ENCODE assay signal across 25 cellular contexts in genomic region chr4:10386044-10386443, GRCh38.
A peak's percentile ranks its signal among the peaks of the same experiment; 100 is the strongest.
DNase-seq lines count a peak whose midpoint lies in the region; ATAC-seq, FAIRE-seq and TF ChIP-seq lines count a peak whose summit lies in the region.
"Had no signal": no experiment of that assay in that cellular context is flagged by ENCODE, and none has a peak within 500 bp of the region (broad histone marks: within the 10 kb centered on the region; RNA-seq: fewer than 3 reads in every experiment).

No MANE protein-coding gene starts in this region.

- H2AFZ ChIP-seq in K562 (ENCODE audit: low read depth, low read length) (peak overlapping the region; percentile 67), neuronal stem cell (ENCODE audit: low read length) (no peak overlapping the region)
- H2AFZ ChIP-seq: GM23338 had no signal

- H3K4me1 ChIP-seq in K562 (replicated peaks in 1 of 2; ENCODE audit: control insufficient read depth in 2 of 2, insufficient read depth in 2 of 2, low read length in 2 of 2), result peaks cover 4 to 17% of the 10 kb centered on the region in 2 experiments; a peak in 4 of 5 replicates
- H3K4me1 ChIP-seq in neuronal stem cell (ENCODE audit: control insufficient read depth in 2 of 2, insufficient read depth in 1 of 2, low read depth in 1 of 2, low read length in 2 of 2), result no peaks in the 10 kb centered on the region
- no peaks in the 10 kb centered on the region for H3K4me1 ChIP-seq in gastroesophageal sphincter
- H3K4me1 ChIP-seq: A549, BE2C, HAP-1 had no signal

- H3K14ac ChIP-seq in neuronal stem cell (ENCODE audit: low read length), result no peak overlapping the region

- H3K4me2 ChIP-seq in K562 (ENCODE audit: insufficient read depth, low read length) (peak overlapping the region; percentile 48), neuronal stem cell (ENCODE audit: insufficient read depth, low read length, poor library complexity, severe bottlenecking) (no peak overlapping the region)
- H3K4me2 ChIP-seq: A549; BLaER1 treated with 17β-estradiol and CSF1 and Interleukin-3, amounts not matched to agents 10 nM and 100 nM; GM23338 had no signal

- H3K79me1 ChIP-seq in neuronal stem cell (ENCODE audit: low read depth, low read length), result no peaks in the 10 kb centered on the region

- POLR2A ChIA-PET in HEK293T (lab: Yijun Ruan, JAX), result no interaction called here
- POLR2A ChIA-PET in K562 (lab: Yijun Ruan, JAX), result no interaction called here

- DNase-seq in HEK293T (ENCODE audit: extremely low spot score) (peak; percentile 0), K562 (ENCODE audit: extremely low read depth in 1 of 4, low spot score in 3 of 4) (peak; percentile 24 to 40 (median 32)), neuronal stem cell (ENCODE audit: low spot score) (no peak), T-helper 17 cell (no peak), GM12891 (ENCODE audit: insufficient read length, low spot score) (no peak), cardiac septum (ENCODE audit: low spot score) (no peak)
- DNase-seq: 8988T; ACHN; AML-193; BE2C; CD4-positive, alpha-beta T cell; CD8-positive, alpha-beta memory T cell; DMS 273 treated with DMSO at 0.1 percent for 48 hours; DMS79; EL; GDM1 had no signal

- H3K9ac ChIP-seq in K562 (ENCODE audit: insufficient read depth in 1 of 2, low read depth in 2 of 2, low read length in 2 of 2) (no peak overlapping the region), neuronal stem cell (ENCODE audit: low read depth, low read length, poor library complexity) (no peak overlapping the region)
- H3K9ac ChIP-seq: BLaER1 treated with 17β-estradiol and CSF1 and Interleukin-3, amounts not matched to agents 10 nM and 100 nM had no signal

- H3K36me3 Mint-ChIP-seq in T-helper 17 cell (ENCODE audit: low read depth), result no peaks in the 10 kb centered on the region
- H3K36me3 Mint-ChIP-seq: CD14-positive monocyte; CD8-positive, alpha-beta memory T cell had no signal

- TF ChIP-seq EP300 in K562 (IDR thresholded peaks at IDR 0.05; ENCODE audit: low read length), result peak; percentile 78
- TF ChIP-seq EP300 in gastroesophageal sphincter (IDR thresholded peaks at IDR 0.05), result no peak

- no peaks in the 10 kb centered on the region for H4K20me1 ChIP-seq in K562 (replicated peaks; ENCODE audit: control insufficient read depth, insufficient read depth, low read length)
- H4K20me1 ChIP-seq: BLaER1 treated with 17β-estradiol and CSF1 and Interleukin-3, amounts not matched to agents 10 nM and 100 nM had no signal

- H3K4me3 ChIP-seq in K562 (no peak overlapping the region), neuronal stem cell (ENCODE audit: low read length in 2 of 2) (no peak overlapping the region), gastroesophageal sphincter (no peak overlapping the region)
- H3K4me3 ChIP-seq: A549; BLaER1 treated with 17β-estradiol and CSF1 and Interleukin-3, amounts not matched to agents 10 nM and 100 nM; GM12878; GM23338; HAP-1 had no signal

- CTCF ChIA-PET in HEK293T (lab: Yijun Ruan, JAX) (no interaction called here), K562 (lab: Yijun Ruan, JAX; ENCODE audit: low intra/inter-chr PET ratio) (no interaction called here)

- no peaks in the 10 kb centered on the region for H3K4me1 Mint-ChIP-seq in T-helper 17 cell
- H3K4me1 Mint-ChIP-seq: CD14-positive monocyte; CD8-positive, alpha-beta memory T cell had no signal

- H3K27me3 Mint-ChIP-seq in T-helper 17 cell, result peaks cover 7% of the 10 kb centered on the region

- intact Hi-C loops in K562 (cut with micrococcal nuclease) (no loop called here), cardiac septum (cut with DNase I) (no loop called here)

- no peak overlapping the region for H2BK5ac ChIP-seq in neuronal stem cell (ENCODE audit: low read length)

- 22% methylated on average over 4 of the region's 4 CpGs for WGBS in K562 (ENCODE audit: insufficient coverage, low coverage, missing lambda C conversion rate)
- WGBS in neuronal stem cell (ENCODE audit: extremely low coverage in 2 of 2, insufficient read length in 2 of 2, insufficient replicate concordance in 1 of 2), 2 donors, result no CpG with 5 or more reads among the region's 4 CpGs
- 60 to 75% methylated on average over 1 to 2 of the region's 4 CpGs for WGBS in gastroesophageal sphincter (ENCODE audit: low coverage in 1 of 2), 2 donors

- no peaks in the 10 kb centered on the region for H3K79me2 ChIP-seq in K562 (ENCODE audit: control insufficient read depth, insufficient read depth, low read length)

- TF ChIP-seq POLR2A in K562 (conservative IDR thresholded peaks at IDR 0.05), result no peak
- no peak for TF ChIP-seq POLR2A in gastroesophageal sphincter (IDR thresholded peaks at IDR 0.05)
- no peak for TF ChIP-seq POLR2A in GM12891 (IDR thresholded peaks at IDR 0.05; ENCODE audit: low read depth, low read length)

- TF ChIP-seq CTCF in K562 (IDR thresholded peaks at IDR 0.05 in 2 of 3, conservative IDR thresholded peaks at IDR 0.05 in 1 of 3; ENCODE audit: insufficient read depth in 2 of 3, low read depth in 1 of 3, low read length in 3 of 3) (no peak), gastroesophageal sphincter (IDR thresholded peaks at IDR 0.05) (no peak)

- ATAC-seq in K562, result peak; percentile 77
- no peak for ATAC-seq in T-helper 17 cell
- ATAC-seq in gastroesophageal sphincter, result no peak
- ATAC-seq: A549, GM12878, GM23338 had no signal

- H2BK120ac ChIP-seq in neuronal stem cell (ENCODE audit: low read depth, low read length), result no peak overlapping the region

- no peak overlapping the region for H2BK15ac ChIP-seq in neuronal stem cell (ENCODE audit: low read length)

- no peak overlapping the region for H3K18ac ChIP-seq in neuronal stem cell (ENCODE audit: low read length)

- TF ChIP-seq RAD21 in K562 (CRISPR knock-in tag; conservative IDR thresholded peaks at IDR 0.05 in 1 of 2, IDR thresholded peaks at IDR 0.05 in 1 of 2), result no peak

- no peak overlapping the region for H3K27ac Mint-ChIP-seq in T-helper 17 cell
- H3K27ac Mint-ChIP-seq: CD4-positive, alpha-beta T cell; GM23338 had no signal

- in situ Hi-C loops in K562 (cut with MboI), result no loop called here

- no peak overlapping the region for H4K91ac ChIP-seq in neuronal stem cell (ENCODE audit: low read depth, low read length, poor library complexity)

- FAIRE-seq in K562 (lab: Jason Lieb, UNC) (no peak), GM12891 (lab: Jason Lieb, UNC) (no peak)
- FAIRE-seq: A549, D721Med, GM12878, GM18507 had no signal

- no peaks in the 10 kb centered on the region for H3K9me1 ChIP-seq in K562 (ENCODE audit: control insufficient read depth, insufficient read depth, low read length)

- peak overlapping the region; percentile 34; the same call in 1 of the 3 replicates for H3K27ac ChIP-seq in K562 (ENCODE audit: extremely low read depth, low read depth, low read length)
- no peak overlapping the region for H3K27ac ChIP-seq in neuronal stem cell (replicated peaks; ENCODE audit: low read length)
- no peak overlapping the region for H3K27ac ChIP-seq in gastroesophageal sphincter
- H3K27ac ChIP-seq: A549; BLaER1 treated with 17β-estradiol and CSF1 and Interleukin-3, amounts not matched to agents 10 nM and 100 nM had no signal

- H3K36me3 ChIP-seq in K562 (ENCODE audit: control insufficient read depth, insufficient read depth, low read length), result no peaks in the 10 kb centered on the region
- no peaks in the 10 kb centered on the region for H3K36me3 ChIP-seq in neuronal stem cell (replicated peaks in 1 of 2; ENCODE audit: control insufficient read depth in 2 of 2, insufficient read depth in 2 of 2, low read length in 2 of 2)
- no peaks in the 10 kb centered on the region for H3K36me3 ChIP-seq in gastroesophageal sphincter
- H3K36me3 ChIP-seq: BE2C; BLaER1 treated with 17β-estradiol and CSF1 and Interleukin-3, amounts not matched to agents 10 nM and 100 nM; HAP-1 had no signal

- H3K27me3 ChIP-seq in K562 (ENCODE audit: control insufficient read depth in 2 of 2, insufficient read depth in 2 of 2, low read length in 2 of 2) (no peaks in the 10 kb centered on the region), neuronal stem cell (ENCODE audit: control insufficient read depth in 3 of 3, insufficient read depth in 3 of 3, low read depth in 1 of 3, low read length in 3 of 3) (no peaks in the 10 kb centered on the region), gastroesophageal sphincter (no peaks in the 10 kb centered on the region)
- H3K27me3 ChIP-seq: BE2C; BLaER1 treated with 17β-estradiol and CSF1 and Interleukin-3, amounts not matched to agents 10 nM and 100 nM had no signal

- H3K9me3 ChIP-seq in K562 (replicated peaks; ENCODE audit: control insufficient read depth, insufficient read depth, low read depth, low read length) (no peaks in the 10 kb centered on the region), neuronal stem cell (replicated peaks in 1 of 2; ENCODE audit: control insufficient read depth in 2 of 2, insufficient read depth in 1 of 2, low read depth in 1 of 2, low read length in 2 of 2) (no peaks in the 10 kb centered on the region), T-helper 17 cell (ENCODE audit: control insufficient read depth, low read length, poor library complexity, severe bottlenecking) (no peaks in the 10 kb centered on the region), gastroesophageal sphincter (peaks cover 0 to 7% (median 0%) of the 10 kb centered on the region in 3 donors)
- H3K9me3 ChIP-seq: A549; BE2C; BLaER1 treated with 17β-estradiol and CSF1 and Interleukin-3, amounts not matched to agents 10 nM and 100 nM; HAP-1 had no signal

- H2AK5ac ChIP-seq in neuronal stem cell (ENCODE audit: low read depth, low read length), result peak overlapping the region; percentile 3

- H3K4me3 Mint-ChIP-seq in T-helper 17 cell, result no peak overlapping the region
- H3K4me3 Mint-ChIP-seq: CD14-positive monocyte; CD4-positive, alpha-beta T cell; CD8-positive, alpha-beta memory T cell; GM23338 had no signal

- H4K8ac ChIP-seq in neuronal stem cell (ENCODE audit: low read depth, low read length), result no peak overlapping the region

- H3K23ac ChIP-seq in neuronal stem cell (ENCODE audit: low read depth, low read length, poor library complexity), result no peak overlapping the region

- H3K4ac ChIP-seq in neuronal stem cell (ENCODE audit: low read length), result no peak overlapping the region

- H2BK12ac ChIP-seq in neuronal stem cell (ENCODE audit: low read length), result no peak overlapping the region

- no TSS peak for BruUV-seq in K562 (replicated peaks; lab: Mats Ljungman, UMichigan)

TF ChIP-seq in HEK293T, 16 proteins besides CTCF, POLR2A, EP300 and RAD21 (continues in another document):
- TF ChIP-seq ELF4 (IDR thresholded peaks at IDR 0.05) (no peak), SUZ12 (IDR thresholded peaks at IDR 0.05) (no peak), FOXK2 (IDR thresholded peaks at IDR 0.05) (no peak), ARNT (IDR thresholded peaks at IDR 0.05) (no peak), NFRKB (IDR thresholded peaks at IDR 0.05) (no peak)

TF ChIP-seq in K562, 482 proteins besides CTCF, POLR2A, EP300 and RAD21 (continues in another document):
- TF ChIP-seq CBFA2T3 (IDR thresholded peaks at IDR 0.05) (peak; percentile 74), DPF2 (IDR thresholded peaks at IDR 0.05) (peak; percentile 67; the same call in 1 of the 2 replicates), MAFG (tag; conservative IDR thresholded peaks at IDR 0.05) (no peak), ADNP (tag; IDR thresholded peaks at IDR 0.05) (0 out of 2 replicates have a peak, but pooled peaks have one; percentile 21)

TF ChIP-seq in GM12891, 5 proteins besides CTCF, POLR2A, EP300 and RAD21 (continues in another document):
- no peak for TF ChIP-seq POLR2AphosphoS5 (IDR thresholded peaks at IDR 0.05; ENCODE audit: low read depth, low read length)
- TF ChIP-seq TAF1 (IDR thresholded peaks at IDR 0.05; ENCODE audit: low read depth, low read length), result no peak
- TF ChIP-seq POU2F2 (IDR thresholded peaks at IDR 0.05; ENCODE audit: low read depth, low read length), result no peak
- TF ChIP-seq SPI1 (IDR thresholded peaks at IDR 0.05; ENCODE audit: low read depth, low read length), result no peak

Comparison
In these comparisons a context has a peak if more than half of its experiments do, and no peak if none do; other contexts are left out.
1. DNase-seq: peak in HEK293T (single experiment) and K562 (4 of 4); none in neuronal stem cell (single experiment), T-helper 17 cell (0 of 3), GM12891 (single experiment) and cardiac septum (single experiment).